10 cellular contexts compared by ENCODE assay signal in the genomic region with DNA sequence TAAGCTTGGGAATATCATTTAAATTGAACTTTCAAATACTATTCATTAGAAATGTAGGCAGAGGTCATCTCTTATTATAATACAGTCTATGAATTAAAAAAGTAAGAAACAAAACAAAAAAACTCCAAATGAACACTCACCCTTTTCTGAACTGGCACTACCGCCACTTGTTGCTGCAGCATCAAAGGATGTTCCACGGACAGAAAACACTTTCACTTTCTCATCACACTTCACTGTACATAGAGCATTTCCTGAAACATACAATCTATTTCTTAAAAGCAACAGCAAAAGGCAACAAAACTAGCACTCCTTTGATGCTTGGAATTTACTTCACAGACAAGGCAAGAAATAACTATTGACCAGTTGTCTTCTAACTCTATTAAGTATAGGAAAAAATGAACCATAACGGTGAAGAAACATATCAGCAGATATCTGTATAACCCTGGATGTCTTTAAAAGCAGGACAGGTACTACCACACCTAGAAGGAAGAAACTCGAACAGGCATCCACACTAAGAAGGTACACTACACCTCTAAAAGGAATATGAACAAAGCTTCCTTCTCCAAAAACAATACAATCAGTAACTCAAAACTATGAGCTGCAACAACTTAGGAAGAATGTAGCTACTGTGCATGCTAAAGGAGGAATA. TPM values are rescaled to one million over a fixed set of nuclear protein-coding genes. Genes with fewer than 3 reads are reported as not detected.
DNase-seq lines count a peak whose midpoint lies in the region; ATAC-seq and TF ChIP-seq lines count a peak whose summit lies in the region.
"Had no signal": no experiment of that assay in that cellular context is flagged by ENCODE, and none has a peak within 500 bp of the region (broad histone marks: within the 10 kb centered on the region; RNA-seq: fewer than 3 reads in every experiment).

No MANE protein-coding gene starts in this region.

- no peaks in the 10 kb centered on the region for H3K9me3 Mint-ChIP-seq in activated T-cell treated with anti-CD3 and anti-CD28 coated beads, Interleukin-2, amount 50 U/mL, for 72 hours
- H3K9me3 Mint-ChIP-seq in naive thymus-derived CD8-positive, alpha-beta T cell: no peaks in the 10 kb centered on the region
- H3K9me3 Mint-ChIP-seq in CD14-positive monocyte: no peaks in the 10 kb centered on the region
- H3K9me3 Mint-ChIP-seq: brain had no signal

- DNase-seq in GM12864 (ENCODE audit: low read depth) (peak; percentile 27), CD14-positive monocyte (ENCODE audit: low spot score) (no peak), GF-D8 (lab: John Stamatoyannopoulos, UW) (no peak), DMS153 (lab: John Stamatoyannopoulos, UW) (no peak)
- DNase-seq in activated T-cell treated with anti-CD3 and anti-CD28 coated beads, Interleukin-2, amount 50 U/mL, for 72 hours: peak; percentile 19 to 21
- DNase-seq in naive thymus-derived CD8-positive, alpha-beta T cell: peak in 8 of 10 donors; percentile 6 to 63 (median 28)

- intact Hi-C loops in CD14-positive monocyte (cut with micrococcal nuclease): no loop called here

- TF ChIP-seq CTCF in GM12864 (IDR thresholded peaks at IDR 0.05; ENCODE audit: low read depth, low read length, missing control alignments) (no peak), CD14-positive monocyte (IDR thresholded peaks at IDR 0.05) (no peak)

- peak overlapping the region; percentile 17; the same call in 1 of the 2 replicates for H3K4me3 ChIP-seq in GM12864 (ENCODE audit: low read depth, low read length)
- H3K4me3 ChIP-seq: SK-N-MC had no signal

- H3K27ac Mint-ChIP-seq in activated T-cell treated with anti-CD3 and anti-CD28 coated beads, Interleukin-2, amount 50 U/mL, for 72 hours: peak overlapping the region; percentile 94
- H3K27ac Mint-ChIP-seq in naive thymus-derived CD8-positive, alpha-beta T cell: peak overlapping the region; percentile 84 to 98 (median 95)
- peak overlapping the region in 1 of 7 donors; percentile 72 for H3K27ac Mint-ChIP-seq in CD14-positive monocyte

- POLR2A ChIA-PET in naive thymus-derived CD8-positive, alpha-beta T cell (lab: Charles Lee): interaction anchor here (1.1 kb wide), 1 partner anchor 56 kb away, joined by 4 read pairs; no protein-coding TSS in a partner anchor

- H3K4me3 Mint-ChIP-seq in activated T-cell treated with anti-CD3 and anti-CD28 coated beads, Interleukin-2, amount 50 U/mL, for 72 hours: peak overlapping the region; percentile 73 to 93
- peak overlapping the region; percentile 67 to 91 (median 80) for H3K4me3 Mint-ChIP-seq in naive thymus-derived CD8-positive, alpha-beta T cell
- H3K4me3 Mint-ChIP-seq in CD14-positive monocyte: no peak overlapping the region

- H3K4me1 Mint-ChIP-seq in activated T-cell treated with anti-CD3 and anti-CD28 coated beads, Interleukin-2, amount 50 U/mL, for 72 hours (ENCODE audit: low read depth): peaks cover 16% of the 10 kb centered on the region
- peaks cover 6 to 33% (median 20%) of the 10 kb centered on the region in 4 donors for H3K4me1 Mint-ChIP-seq in naive thymus-derived CD8-positive, alpha-beta T cell
- peaks cover 6% of the 10 kb centered on the region for H3K4me1 Mint-ChIP-seq in CD14-positive monocyte
- H3K4me1 Mint-ChIP-seq: brain had no signal

- ATAC-seq in HG02678 (IDR thresholded peaks at IDR 0.05; ENCODE audit: unreplicated experiment) (peak; percentile 59), GM19035 (IDR thresholded peaks at IDR 0.05; ENCODE audit: unreplicated experiment) (no peak)
- peak; percentile 75 to 83 for ATAC-seq in activated T-cell treated with anti-CD3 and anti-CD28 coated beads, Interleukin-2, amount 50 U/mL, for 72 hours (replicated peaks in 1 of 2)
- ATAC-seq in naive thymus-derived CD8-positive, alpha-beta T cell: peak; percentile 96 to 98

- H3K27me3 Mint-ChIP-seq in activated T-cell treated with anti-CD3 and anti-CD28 coated beads, Interleukin-2, amount 50 U/mL, for 72 hours (ENCODE audit: low read depth): no peaks in the 10 kb centered on the region
- no peaks in the 10 kb centered on the region for H3K27me3 Mint-ChIP-seq in naive thymus-derived CD8-positive, alpha-beta T cell
- no peaks in the 10 kb centered on the region for H3K27me3 Mint-ChIP-seq in CD14-positive monocyte (ENCODE audit: low read depth in 3 of 3)
- H3K27me3 Mint-ChIP-seq: brain had no signal

- peaks cover 7 to 15% of the 10 kb centered on the region in 2 donors for H3K36me3 Mint-ChIP-seq in activated T-cell treated with anti-CD3 and anti-CD28 coated beads, Interleukin-2, amount 50 U/mL, for 72 hours (ENCODE audit: insufficient read depth in 2 of 2)
- H3K36me3 Mint-ChIP-seq in naive thymus-derived CD8-positive, alpha-beta T cell: peaks cover 0 to 46% (median 16%) of the 10 kb centered on the region in 3 donors
- H3K36me3 Mint-ChIP-seq in CD14-positive monocyte: peaks cover 61 to 82% of the 10 kb centered on the region in 2 donors

RNA-seq across cellular contexts. Expression of a gene that starts 24.9 kb away (rescaled TPM):
- total RNA-seq in activated T-cell treated with anti-CD3 and anti-CD28 coated beads, Interleukin-2, amount 50 U/mL, for 72 hours: 100 to 1,000 TPM; 143 to 158 TPM
- 10 to 100 TPM; 46.2 to 52.3 TPM for total RNA-seq in naive thymus-derived CD8-positive, alpha-beta T cell
- polyA plus RNA-seq in naive thymus-derived CD8-positive, alpha-beta T cell: 100 to 1,000 TPM in 2 of 3 donors, 10 to 100 TPM in 1; 99.4 to 118 (median 109) TPM
- polyA plus RNA-seq in CD14-positive monocyte: 100 to 1,000 TPM; 166 to 178 TPM

RNA-seq across cellular contexts. Expression of a gene that starts 50.2 kb away (rescaled TPM):
- total RNA-seq in activated T-cell treated with anti-CD3 and anti-CD28 coated beads, Interleukin-2, amount 50 U/mL, for 72 hours: under 1 TPM; 0.77 to 0.83 TPM
- total RNA-seq in naive thymus-derived CD8-positive, alpha-beta T cell: not detected
- polyA plus RNA-seq in naive thymus-derived CD8-positive, alpha-beta T cell: not detected
- under 1 TPM; 0.40 to 0.52 TPM for polyA plus RNA-seq in CD14-positive monocyte

Comparison
In these comparisons a context has a peak if more than half of its experiments do, and no peak if none do; other contexts are left out.
1. DNase-seq: peak in GM12864 (single experiment), activated T-cell treated with anti-CD3 and anti-CD28 coated beads, Interleukin-2, amount 50 U/mL, for 72 hours (2 of 2) and naive thymus-derived CD8-positive, alpha-beta T cell (8 of 10); none in CD14-positive monocyte (single experiment), GF-D8 (single experiment) and DMS153 (single experiment).
2. H3K4me3 Mint-ChIP-seq: peak in activated T-cell treated with anti-CD3 and anti-CD28 coated beads, Interleukin-2, amount 50 U/mL, for 72 hours (2 of 2) and naive thymus-derived CD8-positive, alpha-beta T cell (10 of 10); none in CD14-positive monocyte (0 of 2).